14 cellular contexts compared by ENCODE assay signal in the genomic region with DNA sequence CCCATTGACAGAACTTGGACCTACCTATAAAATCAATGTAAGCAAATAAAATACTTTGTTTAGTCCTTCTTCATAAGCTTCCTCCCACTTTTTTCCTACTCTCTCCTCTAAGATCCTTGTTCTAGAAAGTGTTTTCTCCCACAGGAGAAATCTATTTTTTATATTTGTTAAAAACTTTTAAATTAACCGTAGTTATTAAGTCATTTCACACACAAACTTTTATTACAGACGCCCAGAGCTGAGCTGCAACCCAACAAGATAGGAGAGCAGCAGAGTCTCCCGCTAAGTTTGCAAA. TPM values are rescaled to one million over a fixed set of nuclear protein-coding genes. Genes with fewer than 3 reads are reported as not detected.
DNase-seq lines count a peak whose midpoint lies in the region; ATAC-seq, FAIRE-seq and TF ChIP-seq lines count a peak whose summit lies in the region.
"Had no signal": no experiment of that assay in that cellular context is flagged by ENCODE, and none has a peak within 500 bp of the region (broad histone marks: within the 10 kb centered on the region; RNA-seq: fewer than 3 reads in every experiment).

No MANE protein-coding gene starts in this region.

- H3K9ac ChIP-seq in HepG2 (ENCODE audit: insufficient read depth, low read depth, low read length) (no peak overlapping the region), mucosa of rectum (ENCODE audit: low read depth in 1 of 2, low read length in 2 of 2) (peak overlapping the region in 1 of 2 donors; percentile 28)

- H2AFZ ChIP-seq in HepG2 (ENCODE audit: low read length), result no peak overlapping the region

- intact Hi-C loops in HepG2 (cut with micrococcal nuclease; ENCODE audit: unreplicated experiment), result no loop called here
- intact Hi-C loops in right lobe of liver (cut with DNase I), result no loop called here
- intact Hi-C loops in uterus (cut with DNase I; ENCODE audit: low total_unique reads), result loop anchor here (10.0 kb wide), 1 partner anchor 293 kb away; no protein-coding TSS in a partner anchor
- intact Hi-C loops in adrenal gland (cut with DNase I), result no loop called here

- H3K4me3 ChIP-seq in HepG2 (replicated peaks in 1 of 3; ENCODE audit: insufficient read depth in 1 of 3, low read depth in 2 of 3, low read length in 3 of 3), result peak overlapping the region in 2 of 3 experiments; percentile 0 to 11; a peak in 1 of 6 replicates
- no peak overlapping the region for H3K4me3 ChIP-seq in right lobe of liver
- H3K4me3 ChIP-seq in mucosa of rectum (ENCODE audit: low read length in 2 of 2), result peak overlapping the region in 1 of 2 donors; percentile 33
- no peak overlapping the region for H3K4me3 ChIP-seq in uterus
- H3K4me3 ChIP-seq in adrenal gland, result no peak overlapping the region
- H3K4me3 ChIP-seq: HAP-1 had no signal

- DNase-seq in HepG2 (ENCODE audit: low spot score) (no peak), right lobe of liver (no peak), uterus (no peak), NCI-H1694 treated with DMSO at 0.1 percent for 48 hours (lab: John Stamatoyannopoulos, UW) (no peak), COR-L47 (lab: John Stamatoyannopoulos, UW) (no peak), adrenal gland (no peak)
- DNase-seq: BE2C, brain microvascular endothelial cell, NCI-H524 treated with DMSO at 0.1 percent for 48 hours, SHP77 treated with DMSO at 0.1 percent for 48 hours had no signal

- no peaks in the 10 kb centered on the region for H3K27me3 Mint-ChIP-seq in activated T-helper 17 cell treated with anti-CD3 and anti-CD28 coated beads, Interleukin-2, amount 50 U/mL, for 72 hours

- H3K27me3 ChIP-seq in HepG2 (ENCODE audit: control insufficient read depth in 1 of 2, insufficient read depth in 2 of 2, low read length in 2 of 2) (peaks cover 0 to 5% of the 10 kb centered on the region in 2 experiments; a peak in 2 of 5 replicates), right lobe of liver (no peaks in the 10 kb centered on the region), mucosa of rectum (ENCODE audit: control insufficient read depth in 2 of 2, insufficient read depth in 2 of 2, low read length in 2 of 2) (no peaks in the 10 kb centered on the region), uterus (no peaks in the 10 kb centered on the region), adrenal gland (no peaks in the 10 kb centered on the region)
- H3K27me3 ChIP-seq: BE2C, brain microvascular endothelial cell had no signal

- H3K36me3 Mint-ChIP-seq in activated T-helper 17 cell treated with anti-CD3 and anti-CD28 coated beads, Interleukin-2, amount 50 U/mL, for 72 hours (ENCODE audit: low read depth), result peaks cover 75% of the 10 kb centered on the region

- TF ChIP-seq RAD21 in HepG2 (CRISPR knock-in tag; IDR thresholded peaks at IDR 0.05), result no peak

- CTCF ChIA-PET in HepG2 (lab: Yijun Ruan, JAX; ENCODE audit: low intra/inter-chr PET ratio, low total read pairs), result interaction anchor here (6.4 kb wide), 2 partner anchors 7 to 292 kb away, joined by 142 to 200 read pairs; no protein-coding TSS in a partner anchor

- H3K36me3 ChIP-seq in HepG2 (replicated peaks in 1 of 2; ENCODE audit: control insufficient read depth in 1 of 2, insufficient read depth in 2 of 2, low read length in 2 of 2) (peaks cover 16 to 27% of the 10 kb centered on the region in 2 experiments), right lobe of liver (peaks cover 0 to 22% (median 8%) of the 10 kb centered on the region in 4 donors), mucosa of rectum (ENCODE audit: control insufficient read depth in 2 of 2, insufficient read depth in 2 of 2, low read length in 2 of 2) (peaks cover 8 to 18% of the 10 kb centered on the region in 2 donors), uterus (no peaks in the 10 kb centered on the region), adrenal gland (replicated peaks in 1 of 2) (peaks cover 0 to 30% of the 10 kb centered on the region in 2 donors)

- POLR2A ChIA-PET in HepG2 (lab: Yijun Ruan, JAX), result interaction anchor here (1.0 to 3.4 kb wide), 9 partner anchors 9 to 533 kb away, joined by 3 to 21 read pairs (median 4); a partner anchor contains a TSS

- peaks cover 45% of the 10 kb centered on the region for H3K4me1 Mint-ChIP-seq in activated T-helper 17 cell treated with anti-CD3 and anti-CD28 coated beads, Interleukin-2, amount 50 U/mL, for 72 hours

- H3K4me2 ChIP-seq in HepG2 (ENCODE audit: low read depth, low read length), result peak overlapping the region; percentile 57

- H3K4me3 Mint-ChIP-seq in activated T-helper 17 cell treated with anti-CD3 and anti-CD28 coated beads, Interleukin-2, amount 50 U/mL, for 72 hours, result peak overlapping the region; percentile 88

- H3K9me3 Mint-ChIP-seq in activated T-helper 17 cell treated with anti-CD3 and anti-CD28 coated beads, Interleukin-2, amount 50 U/mL, for 72 hours, result no peaks in the 10 kb centered on the region

- TF ChIP-seq CTCF in HepG2 (CRISPR knock-in tag; IDR thresholded peaks at IDR 0.05) (no peak), right lobe of liver (IDR thresholded peaks at IDR 0.05) (no peak), uterus (IDR thresholded peaks at IDR 0.05) (no peak), adrenal gland (IDR thresholded peaks at IDR 0.05) (no peak)

- H3K9me3 ChIP-seq in HepG2 (ENCODE audit: low read length), result no peaks in the 10 kb centered on the region
- peaks cover 0 to 3% (median 0%) of the 10 kb centered on the region in 4 donors for H3K9me3 ChIP-seq in right lobe of liver
- no peaks in the 10 kb centered on the region for H3K9me3 ChIP-seq in mucosa of rectum (ENCODE audit: control insufficient read depth in 2 of 2, low read length in 2 of 2)
- no peaks in the 10 kb centered on the region for H3K9me3 ChIP-seq in uterus
- H3K9me3 ChIP-seq in adrenal gland (replicated peaks in 1 of 3), result no peaks in the 10 kb centered on the region
- H3K9me3 ChIP-seq: BE2C, HAP-1 had no signal

- H3K27ac ChIP-seq in HepG2 (ENCODE audit: extremely low read length, insufficient read depth, low read length) (peak overlapping the region; percentile 49), right lobe of liver (peak overlapping the region in 1 of 3 donors; percentile 30), mucosa of rectum (ENCODE audit: low read depth in 2 of 2, low read length in 2 of 2) (peak overlapping the region; percentile 41 to 72), uterus (peak overlapping the region; percentile 15 to 64), adrenal gland (no peak overlapping the region)
- H3K27ac ChIP-seq: brain microvascular endothelial cell had no signal

- FAIRE-seq in HepG2 (lab: Jason Lieb, UNC), result no peak

- 0 out of 2 replicates have a peak, but pooled peaks cover 5% of the 10 kb centered on the region for H4K20me1 ChIP-seq in HepG2 (ENCODE audit: insufficient read depth, low read length)

- H3K4me1 ChIP-seq in HepG2 (ENCODE audit: insufficient read depth, low read length) (peaks cover 67% of the 10 kb centered on the region), right lobe of liver (peaks cover 0 to 28% (median 7%) of the 10 kb centered on the region in 4 donors), mucosa of rectum (ENCODE audit: control insufficient read depth in 2 of 2, insufficient read depth in 2 of 2, low read length in 2 of 2) (peaks cover 48 to 59% of the 10 kb centered on the region in 2 donors), uterus (peaks cover 0 to 10% of the 10 kb centered on the region in 2 donors), adrenal gland (replicated peaks in 1 of 2) (peaks cover 0 to 12% of the 10 kb centered on the region in 2 donors)

- no peak for TF ChIP-seq EP300 in HepG2 (IDR thresholded peaks at IDR 0.05; ENCODE audit: low read depth in 2 of 2, low read length in 2 of 2)
- no peak for TF ChIP-seq EP300 in HepG2 (CRISPR knock-in tag; IDR thresholded peaks at IDR 0.05; ENCODE audit: borderline replicate concordance)

- in situ Hi-C loops in HepG2 (cut with HindIII; ENCODE audit: extremely low pct_ligation_motif_present, low pct_unique_long_range_greater_than_20kb), result no loop called here

- no TSS peak for BruUV-seq in HepG2 (replicated peaks; lab: Mats Ljungman, UMichigan)

- peaks cover 5% of the 10 kb centered on the region for H3K79me2 ChIP-seq in HepG2 (ENCODE audit: insufficient read depth, low read length)

- 13% methylated on average over 3 of the region's 3 CpGs for WGBS in HepG2 (ENCODE audit: low lambda C conversion rate)
- 4% methylated on average over 3 of the region's 3 CpGs for WGBS in right lobe of liver (ENCODE audit: insufficient coverage, low coverage, low lambda C conversion rate, missing lambda C conversion rate)
- WGBS in adrenal gland, 4 donors, result 64 to 78% (median 70%) methylated on average over 3 of the region's 3 CpGs

- H3K27ac Mint-ChIP-seq in activated T-helper 17 cell treated with anti-CD3 and anti-CD28 coated beads, Interleukin-2, amount 50 U/mL, for 72 hours, result peak overlapping the region; percentile 99

- TF ChIP-seq POLR2A in HepG2 (IDR thresholded peaks at IDR 0.05; ENCODE audit: insufficient read depth in 1 of 2, low read depth in 2 of 2, low read length in 2 of 2) (no peak), right lobe of liver (IDR thresholded peaks at IDR 0.05) (no peak), uterus (IDR thresholded peaks at IDR 0.05) (no peak), adrenal gland (IDR thresholded peaks at IDR 0.05) (no peak)

- peak; percentile 43 for ATAC-seq in HepG2
- ATAC-seq in right lobe of liver, result no peak
- no peak for ATAC-seq in activated T-helper 17 cell treated with anti-CD3 and anti-CD28 coated beads, Interleukin-2, amount 50 U/mL, for 72 hours (replicated peaks)
- ATAC-seq: esophagus mucosa had no signal

RNA-seq across cellular contexts. Expression of a gene that starts 27.7 kb away (rescaled TPM):
- 385 and 558 TPM in 2 replicates for total RNA-seq in HepG2 (2016; rRNA removed; fragmentation: Illumina TruSeq; extraction: Trizol)
- 148 and 149 TPM in 2 replicates for total RNA-seq in HepG2 (2016; cell fraction: cytosol; rRNA removed; fragmentation: Illumina TruSeq; extraction: Trizol; ENCODE audit: low read depth)
- total RNA-seq in HepG2 (2016; cell fraction: insoluble cytoplasmic fraction; rRNA removed; fragmentation: Illumina TruSeq; extraction: Trizol), result 449 and 577 TPM in 2 replicates
- 133 and 150 TPM in 2 replicates for total RNA-seq in HepG2 (2016; cell fraction: membrane; rRNA removed; fragmentation: Illumina TruSeq; extraction: Trizol)
- total RNA-seq in HepG2 (2016; cell fraction: nucleus; rRNA removed; fragmentation: Illumina TruSeq; extraction: Trizol), result 382 and 439 TPM in 2 replicates
- 508 and 626 TPM in 2 replicates for polyA plus RNA-seq in HepG2 (2011; rRNA removed)
- 1,110 and 1,232 TPM in 2 replicates for polyA plus RNA-seq in HepG2 (2011; cell fraction: cytosol; rRNA removed)
- 187 and 222 TPM in 2 replicates for polyA plus RNA-seq in HepG2 (2011; cell fraction: nucleus; rRNA removed)
- polyA plus RNA-seq in HepG2 (2012), result 327 and 493 TPM in 2 replicates
- 141 and 152 TPM in 2 replicates for polyA plus RNA-seq in HepG2 (2016; cell fraction: cytosol; fragmentation: Illumina TruSeq; extraction: Trizol; ENCODE audit: low read depth)
- 395 and 434 TPM in 2 replicates for polyA plus RNA-seq in HepG2 (2016; cell fraction: insoluble cytoplasmic fraction; fragmentation: Illumina TruSeq; extraction: Trizol; ENCODE audit: low read depth)
- polyA plus RNA-seq in HepG2 (2016; cell fraction: membrane; fragmentation: Illumina TruSeq; extraction: Trizol; ENCODE audit: low read depth), result 122 and 125 TPM in 2 replicates
- polyA plus RNA-seq in HepG2 (2016; cell fraction: nucleus; fragmentation: Illumina TruSeq; extraction: Trizol; ENCODE audit: insufficient read depth, low read depth), result 602 and 624 TPM in 2 replicates
- polyA minus RNA-seq in HepG2 (2011; rRNA and poly(A)+ RNA removed; ENCODE audit: low replicate concordance), result 261 and 460 TPM in 2 replicates
- polyA minus RNA-seq in HepG2 (2011; cell fraction: cytosol; rRNA and poly(A)+ RNA removed), result 132 TPM in 2 replicates
- polyA minus RNA-seq in HepG2 (2011; cell fraction: nucleus; rRNA and poly(A)+ RNA removed), result 79.2 and 94.7 TPM in 2 replicates
- 100 to 1,000 TPM; 107 to 249 (median 133) TPM for total RNA-seq in right lobe of liver
- total RNA-seq in activated T-helper 17 cell treated with anti-CD3 and anti-CD28 coated beads, Interleukin-2, amount 50 U/mL, for 72 hours, result 100 to 1,000 TPM; 218 to 229 TPM
- total RNA-seq in uterus, result 100 to 1,000 TPM in 3 of 4 donors, 10 to 100 TPM in 1; 92.2 to 375 (median 207) TPM
- 100 to 1,000 TPM; 203 to 382 (median 291) TPM for total RNA-seq in adrenal gland
- polyA plus RNA-seq in adrenal gland, result 100 to 1,000 TPM in 2 of 3 donors, 10 to 100 TPM in 1; 91.8 to 537 (median 190) TPM

RNA-seq across cellular contexts. Expression of a gene that starts 36.8 kb away (rescaled TPM):
- total RNA-seq in HepG2 (2016; rRNA removed; fragmentation: Illumina TruSeq; extraction: Trizol) (16.1 and 22.8 TPM in 2 replicates), right lobe of liver (10 to 100 TPM; 12.7 to 38.1 (median 18.5) TPM), uterus (10 to 100 TPM; 17.9 to 40.0 (median 28.6) TPM), adrenal gland (10 to 100 TPM; 21.4 to 93.4 (median 48.8) TPM)
- total RNA-seq in HepG2 (2016; cell fraction: cytosol; rRNA removed; fragmentation: Illumina TruSeq; extraction: Trizol; ENCODE audit: low read depth), result 1.9 and 2.6 TPM in 2 replicates
- total RNA-seq in HepG2 (2016; cell fraction: insoluble cytoplasmic fraction; rRNA removed; fragmentation: Illumina TruSeq; extraction: Trizol), result 13.5 and 23.6 TPM in 2 replicates
- total RNA-seq in HepG2 (2016; cell fraction: membrane; rRNA removed; fragmentation: Illumina TruSeq; extraction: Trizol), result 5.5 and 6.1 TPM in 2 replicates
- total RNA-seq in HepG2 (2016; cell fraction: nucleus; rRNA removed; fragmentation: Illumina TruSeq; extraction: Trizol), result 15.3 and 18.4 TPM in 2 replicates
- polyA plus RNA-seq in HepG2 (2011; rRNA removed) (47.5 and 48.1 TPM in 2 replicates), adrenal gland (10 to 100 TPM; 23.3 to 44.5 (median 41.8) TPM)
- 40.5 and 42.2 TPM in 2 replicates for polyA plus RNA-seq in HepG2 (2011; cell fraction: cytosol; rRNA removed)
- 28.4 and 31.8 TPM in 2 replicates for polyA plus RNA-seq in HepG2 (2011; cell fraction: nucleus; rRNA removed)
- polyA plus RNA-seq in HepG2 (2012), result 28.4 and 31.9 TPM in 2 replicates
- 4.3 and 5.4 TPM in 2 replicates for polyA plus RNA-seq in HepG2 (2016; cell fraction: cytosol; fragmentation: Illumina TruSeq; extraction: Trizol; ENCODE audit: low read depth)
- polyA plus RNA-seq in HepG2 (2016; cell fraction: insoluble cytoplasmic fraction; fragmentation: Illumina TruSeq; extraction: Trizol; ENCODE audit: low read depth), result 31.7 and 36.0 TPM in 2 replicates
- polyA plus RNA-seq in HepG2 (2016; cell fraction: membrane; fragmentation: Illumina TruSeq; extraction: Trizol; ENCODE audit: low read depth), result 10.4 and 12.8 TPM in 2 replicates
- polyA plus RNA-seq in HepG2 (2016; cell fraction: nucleus; fragmentation: Illumina TruSeq; extraction: Trizol; ENCODE audit: insufficient read depth, low read depth), result 27.4 and 28.0 TPM in 2 replicates
- 45.6 and 63.5 TPM in 2 replicates for polyA minus RNA-seq in HepG2 (2011; rRNA and poly(A)+ RNA removed; ENCODE audit: low replicate concordance)
- polyA minus RNA-seq in HepG2 (2011; cell fraction: cytosol; rRNA and poly(A)+ RNA removed), result 14.6 and 19.0 TPM in 2 replicates
- 26.9 and 36.6 TPM in 2 replicates for polyA minus RNA-seq in HepG2 (2011; cell fraction: nucleus; rRNA and poly(A)+ RNA removed)
- 10 to 100 TPM; 11.2 to 31.0 TPM for total RNA-seq in activated T-helper 17 cell treated with anti-CD3 and anti-CD28 coated beads, Interleukin-2, amount 50 U/mL, for 72 hours

Comparison
In these comparisons a context has a peak if more than half of its experiments do, and no peak if none do; other contexts are left out.
1. H3K4me3 ChIP-seq: peak in HepG2 (2 of 3); none in right lobe of liver (0 of 3), uterus (0 of 2) and adrenal gland (0 of 4).
2. H3K27ac ChIP-seq: peak in HepG2 (single experiment), mucosa of rectum (2 of 2) and uterus (2 of 2); none in adrenal gland (0 of 5).